In genomic region chr2:29165362-29166236, GRCh38 we compare ENCODE assay signal across 11 cellular contexts. TPM values are rescaled to one million over a fixed set of nuclear protein-coding genes. Genes with fewer than 3 reads are reported as not detected.
DNase-seq lines count a peak whose midpoint lies in the region; ATAC-seq and TF ChIP-seq lines count a peak whose summit lies in the region.
"Had no signal": no experiment of that assay in that cellular context is flagged by ENCODE, and none has a peak within 500 bp of the region (broad histone marks: within the 10 kb centered on the region; RNA-seq: fewer than 3 reads in every experiment).

No MANE protein-coding gene starts in this region.

- 41 to 58% (median 50%) methylated on average over 8 of the region's 8 CpGs for WGBS in ovary, 3 donors

- H3K27ac ChIP-seq in foreskin keratinocyte (no peak overlapping the region), ovary (no peak overlapping the region)

- no peak for TF ChIP-seq POLR2A in ovary (IDR thresholded peaks at IDR 0.05)

- ATAC-seq in foreskin keratinocyte (peak; percentile 63), HG03095 (IDR thresholded peaks at IDR 0.05; ENCODE audit: unreplicated experiment) (no peak), GM19324 (IDR thresholded peaks at IDR 0.05; ENCODE audit: low FRiP score, unreplicated experiment) (no peak), GM18867 (IDR thresholded peaks at IDR 0.05; ENCODE audit: unreplicated experiment) (no peak)

- H3K36me3 ChIP-seq in ovary = no peaks in the 10 kb centered on the region

- H3K4me1 ChIP-seq in foreskin keratinocyte = peaks cover 14% of the 10 kb centered on the region
- H3K4me1 ChIP-seq in ovary (ENCODE audit: insufficient read depth) = no peaks in the 10 kb centered on the region

- H3K4me3 ChIP-seq in ovary = no peak overlapping the region

- TF ChIP-seq EP300 in ovary (IDR thresholded peaks at IDR 0.05) = no peak

- no peaks in the 10 kb centered on the region for H3K27me3 ChIP-seq in foreskin keratinocyte
- H3K27me3 ChIP-seq in ovary = no peaks in the 10 kb centered on the region

- no peak for TF ChIP-seq CTCF in foreskin keratinocyte (conservative IDR thresholded peaks at IDR 0.05)
- TF ChIP-seq CTCF in ovary (IDR thresholded peaks at IDR 0.05) = no peak

- intact Hi-C loops in ovary (cut with DNase I) = no loop called here

- peak; percentile 10 for DNase-seq in A172 (ENCODE audit: low spot score)
- peak; percentile 20 for DNase-seq in GM04504 (ENCODE audit: low read depth)
- peak; percentile 8 for DNase-seq in SW480 (ENCODE audit: low spot score)
- peak; percentile 59 to 69 for DNase-seq in foreskin keratinocyte
- DNase-seq in ovary = no peak
- DNase-seq: activated T-cell treated with anti-CD3 and anti-CD28 coated beads for 4 hours; Kasumi-1; stimulated activated CD4-positive, alpha-beta T cell treated with anti-CD3 and anti-CD28 coated beads, Interleukin-4, amount 100 ng/mL, for 24 hours had no signal

- no peaks in the 10 kb centered on the region for H3K9me3 ChIP-seq in ovary

RNA-seq across cellular contexts. Expression of gene CLIP4, which starts 50.4 kb away (rescaled TPM):
- total RNA-seq in A172 (2014; rRNA removed; shearing (Covaris generic)) = 26.9 and 40.2 TPM in 2 replicates
- total RNA-seq in foreskin keratinocyte (28.2 and 36.5 TPM in 2 replicates), ovary (10 to 100 TPM; 40.2 to 64.7 (median 54.4) TPM)
- polyA plus RNA-seq in foreskin keratinocyte (9.5 and 9.6 TPM in 2 replicates), ovary (10 to 100 TPM; 20.7 to 24.2 TPM)

Comparison
In these comparisons a context has a peak if more than half of its experiments do, and no peak if none do; other contexts are left out.
1. DNase-seq: peak in A172 (single experiment), GM04504 (single experiment), SW480 (single experiment) and foreskin keratinocyte (2 of 2); none in ovary (0 of 5).